Comparison of ENCODE assay signal across 25 cellular contexts in the genomic region with DNA sequence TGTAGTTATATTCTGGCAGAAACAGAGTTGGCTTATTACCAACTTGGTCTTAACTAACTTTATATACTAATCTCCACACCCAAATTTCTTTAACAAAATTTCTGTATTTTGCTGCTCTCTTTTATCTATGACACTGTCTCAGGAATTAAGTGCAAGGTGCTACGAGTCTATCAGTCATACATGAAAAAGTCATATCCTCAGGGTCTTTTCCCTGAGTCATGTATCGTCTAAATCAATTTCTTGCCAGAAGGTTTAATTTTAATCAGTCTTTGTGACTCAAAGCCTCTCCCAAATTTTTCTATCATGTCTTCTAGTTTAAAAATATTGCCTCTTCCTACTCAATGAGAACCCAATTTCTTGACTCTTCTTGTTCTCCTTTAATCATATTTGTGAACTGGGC.
DNase-seq lines count a peak whose midpoint lies in the region; ATAC-seq and TF ChIP-seq lines count a peak whose summit lies in the region.
"Had no signal": no experiment of that assay in that cellular context is flagged by ENCODE, and none has a peak within 500 bp of the region (broad histone marks: within the 10 kb centered on the region; RNA-seq: fewer than 3 reads in every experiment).

No MANE protein-coding gene starts in this region.

- H3K9me3 Mint-ChIP-seq in MCF 10A (ENCODE audit: unreplicated experiment) (no peaks in the 10 kb centered on the region), HFFc6 (no peaks in the 10 kb centered on the region)

- H3K4me3 ChIP-seq in mammary epithelial cell (replicated peaks in 1 of 3; ENCODE audit: insufficient read depth in 1 of 3, low read depth in 2 of 3, low read length in 3 of 3) = no peak overlapping the region
- no peak overlapping the region for H3K4me3 ChIP-seq in SU-DHL-6 (ENCODE audit: insufficient read depth, low read length, poor library complexity, severe bottlenecking)
- H3K4me3 ChIP-seq: A549, BLaER1, GM12878 had no signal

- in situ Hi-C loops in mammary epithelial cell (cut with MboI; ENCODE audit: low sequenced_read_pairs in 2 of 2) = no loop called here

- POLR2A ChIA-PET in MCF 10A (lab: Yijun Ruan, JAX) = no interaction called here

- no peaks in the 10 kb centered on the region for H3K36me3 ChIP-seq in mammary epithelial cell (ENCODE audit: insufficient read depth, low read length)
- no peaks in the 10 kb centered on the region for H3K36me3 ChIP-seq in SU-DHL-6 (ENCODE audit: low read length)
- H3K36me3 ChIP-seq: BE2C, BLaER1 had no signal

- H3F3A ChIP-seq in SU-DHL-6 (ENCODE audit: insufficient read depth) = no peaks in the 10 kb centered on the region

- dilution Hi-C loops in mammary epithelial cell (cut with HindIII; ENCODE audit: low sequenced_read_pairs) = no loop called here

- H3K4me3 Mint-ChIP-seq in MCF 10A (ENCODE audit: unreplicated experiment) (no peak overlapping the region), HFFc6 (no peak overlapping the region), T-helper 17 cell (no peak overlapping the region)
- H3K4me3 Mint-ChIP-seq: CD14-positive monocyte; CD4-positive, alpha-beta memory T cell; CD4-positive, CD25-positive, alpha-beta regulatory T cell; CD8-positive, alpha-beta memory T cell had no signal

- H4K20me1 ChIP-seq in mammary epithelial cell (ENCODE audit: insufficient read depth, low read length) = no peaks in the 10 kb centered on the region
- no peaks in the 10 kb centered on the region for H4K20me1 ChIP-seq in SU-DHL-6 (ENCODE audit: low read depth, low read length)
- H4K20me1 ChIP-seq: BLaER1 had no signal

- H3K36me3 Mint-ChIP-seq in MCF 10A (ENCODE audit: insufficient read depth, unreplicated experiment) (no peaks in the 10 kb centered on the region), HFFc6 (ENCODE audit: low read depth) (peaks cover 4% of the 10 kb centered on the region; the same call in 1 of the 2 replicates), T-helper 17 cell (ENCODE audit: low read depth) (no peaks in the 10 kb centered on the region)
- H3K36me3 Mint-ChIP-seq: CD14-positive monocyte; CD4-positive, alpha-beta memory T cell; CD4-positive, CD25-positive, alpha-beta regulatory T cell; CD8-positive, alpha-beta memory T cell had no signal

- H3K27ac Mint-ChIP-seq in MCF 10A (ENCODE audit: low read depth, unreplicated experiment) (no peak overlapping the region), HFFc6 (peak overlapping the region; percentile 6; the same call in 1 of the 2 replicates), T-helper 17 cell (no peak overlapping the region)
- H3K27ac Mint-ChIP-seq: CD14-positive monocyte; CD4-positive, alpha-beta memory T cell; CD4-positive, CD25-positive, alpha-beta regulatory T cell; CD8-positive, alpha-beta memory T cell had no signal

- H3K27me3 ChIP-seq in mammary epithelial cell (ENCODE audit: insufficient read depth, low read length) (no peaks in the 10 kb centered on the region), SU-DHL-6 (ENCODE audit: low read length) (no peaks in the 10 kb centered on the region), foreskin keratinocyte (no peaks in the 10 kb centered on the region)
- H3K27me3 ChIP-seq: BE2C, BLaER1 had no signal

- TF ChIP-seq CTCF in mammary epithelial cell (conservative IDR thresholded peaks at IDR 0.05 in 1 of 2, IDR thresholded peaks at IDR 0.05 in 1 of 2; ENCODE audit: extremely low read depth in 1 of 2, insufficient read depth in 1 of 2, low read depth in 1 of 2, low read length in 2 of 2) = no peak
- TF ChIP-seq CTCF in MCF 10A (IDR thresholded peaks at IDR 0.05; ENCODE audit: unreplicated experiment) = no peak
- TF ChIP-seq CTCF in HFFc6 (IDR thresholded peaks at IDR 0.05) = no peak
- no peak for TF ChIP-seq CTCF in SU-DHL-6 (IDR thresholded peaks at IDR 0.05; ENCODE audit: insufficient read depth, low read length, poor library complexity, severe bottlenecking)
- no peak for TF ChIP-seq CTCF in foreskin keratinocyte (conservative IDR thresholded peaks at IDR 0.05)

- H2AFZ ChIP-seq in mammary epithelial cell (ENCODE audit: low read depth, low read length) (no peak overlapping the region), SU-DHL-6 (ENCODE audit: low read depth, low read length, severe bottlenecking) (peak overlapping the region; percentile 32)

- BruUV-seq in mammary epithelial cell (replicated peaks; lab: Mats Ljungman, UMichigan) (no TSS peak), MCF 10A (replicated peaks; lab: Mats Ljungman, UMichigan) (no TSS peak)

- H3K4me1 ChIP-seq in mammary epithelial cell (ENCODE audit: insufficient read depth, low read length) (peaks cover 3% of the 10 kb centered on the region), foreskin keratinocyte (peaks cover 15% of the 10 kb centered on the region)
- H3K4me1 ChIP-seq: A549, BE2C, BLaER1 had no signal

- CTCF ChIA-PET in mammary epithelial cell (lab: Charles Lee; ENCODE audit: low non-redundant PET) = no interaction called here
- CTCF ChIA-PET in MCF 10A (lab: Yijun Ruan, JAX) = no interaction called here

- ATAC-seq in foreskin keratinocyte (peak; percentile 88), T-helper 17 cell (no peak), Right ventricle myocardium superior (ENCODE audit: poor library complexity) (no peak)
- ATAC-seq: A549, GM12878 had no signal

- H3K27ac ChIP-seq in mammary epithelial cell (ENCODE audit: insufficient read depth, low read depth, low read length) (no peak overlapping the region), SU-DHL-6 (ENCODE audit: low read depth, low read length) (no peak overlapping the region), foreskin keratinocyte (no peak overlapping the region)
- H3K27ac ChIP-seq: 22Rv1, A549, BLaER1 had no signal

- H3K79me2 ChIP-seq in mammary epithelial cell (ENCODE audit: insufficient read depth, low read length) (no peaks in the 10 kb centered on the region), SU-DHL-6 (ENCODE audit: insufficient read depth, low read length) (no peaks in the 10 kb centered on the region)

- H3K9me3 ChIP-seq in mammary epithelial cell (replicated peaks; ENCODE audit: insufficient read depth, low read length) (no peaks in the 10 kb centered on the region), SU-DHL-6 (ENCODE audit: insufficient read depth, low read length) (no peaks in the 10 kb centered on the region), T-helper 17 cell (ENCODE audit: control insufficient read depth, low read length, poor library complexity, severe bottlenecking) (no peaks in the 10 kb centered on the region)
- H3K9me3 ChIP-seq: A549, BE2C, BLaER1 had no signal

- H3K9ac ChIP-seq in mammary epithelial cell (ENCODE audit: insufficient read depth, low read length) (no peak overlapping the region), SU-DHL-6 (ENCODE audit: low read length) (no peak overlapping the region)
- H3K9ac ChIP-seq: BLaER1 had no signal

- 7% methylated on average over 2 of the region's 2 CpGs for WGBS in mammary epithelial cell (ENCODE audit: low coverage, missing lambda C conversion rate)

- no peaks in the 10 kb centered on the region for H3K27me3 Mint-ChIP-seq in MCF 10A (ENCODE audit: insufficient read depth, unreplicated experiment)
- no peaks in the 10 kb centered on the region; the same call in 1 of the 2 replicates for H3K27me3 Mint-ChIP-seq in HFFc6 (ENCODE audit: insufficient read depth)
- H3K27me3 Mint-ChIP-seq in T-helper 17 cell = no peaks in the 10 kb centered on the region
- H3K27me3 Mint-ChIP-seq: CD4-positive, alpha-beta memory T cell; CD4-positive, CD25-positive, alpha-beta regulatory T cell; CD8-positive, alpha-beta memory T cell had no signal

- no peaks in the 10 kb centered on the region for H3K9me2 ChIP-seq in SU-DHL-6 (replicated peaks; ENCODE audit: insufficient read depth, low read length)

- no peak overlapping the region for H3K4me2 ChIP-seq in mammary epithelial cell (ENCODE audit: insufficient read depth, low read depth, low read length)
- H3K4me2 ChIP-seq in SU-DHL-6 (ENCODE audit: low read depth, low read length, poor library complexity, severe bottlenecking) = no peak overlapping the region
- H3K4me2 ChIP-seq: A549, BLaER1 had no signal

- intact Hi-C loops in mammary epithelial cell (cut with micrococcal nuclease) = no loop called here
- intact Hi-C loops in MCF 10A (cut with micrococcal nuclease) = no loop called here
- intact Hi-C loops in Right ventricle myocardium superior (cut with DNase I) = no loop called here

- DNase-seq in mammary epithelial cell (peak; percentile 24), MCF 10A (ENCODE audit: unreplicated experiment) (no peak), HFFc6 (peak; percentile 42), foreskin keratinocyte (peak in 1 of 2 donors; percentile 70), T-helper 17 cell (no peak), Right ventricle myocardium superior (no peak), AG08396 (ENCODE audit: low spot score) (no peak)
- DNase-seq: BE2C; C1 segment of cervical spinal cord; CD4-positive, alpha-beta memory T cell; CD4-positive, CD25-positive, alpha-beta regulatory T cell; CD8-positive, alpha-beta memory T cell; COR-L47; DMS 273 treated with DMSO at 0.1 percent for 48 hours; DMS153; DMS53; DMS79; DND-41; GDM1 had no signal

- H3K4me1 Mint-ChIP-seq in MCF 10A (ENCODE audit: insufficient read depth, unreplicated experiment) (peaks cover 6% of the 10 kb centered on the region), HFFc6 (ENCODE audit: low read depth) (peaks cover 53% of the 10 kb centered on the region), T-helper 17 cell (no peaks in the 10 kb centered on the region)
- H3K4me1 Mint-ChIP-seq: CD14-positive monocyte; CD4-positive, alpha-beta memory T cell; CD8-positive, alpha-beta memory T cell had no signal

Comparison
In these comparisons a context has a peak if more than half of its experiments do, and no peak if none do; other contexts are left out.
1. DNase-seq: peak in mammary epithelial cell (single experiment) and HFFc6 (single experiment); none in MCF 10A (single experiment), T-helper 17 cell (0 of 3), Right ventricle myocardium superior (single experiment) and AG08396 (single experiment).